Comparison of ENCODE assay signal across 8 cellular contexts in genomic region chr3:170222647-170223541, GRCh38. TPM values are rescaled to one million over a fixed set of nuclear protein-coding genes. Genes with fewer than 3 reads are reported as not detected.
DNase-seq lines count a peak whose midpoint lies in the region; ATAC-seq and TF ChIP-seq lines count a peak whose summit lies in the region.

No MANE protein-coding gene starts in this region.

- DNase-seq in C1 segment of cervical spinal cord (lab: John Stamatoyannopoulos, UW) (peak in 9 of 14 donors; percentile 18 to 64 (median 32)), RWPE2 (ENCODE audit: low spot score) (peak; percentile 55), amygdala (lab: John Stamatoyannopoulos, UW) (peak in 31 of 56 donors; percentile 2 to 76 (median 43)), hippocampal formation (lab: John Stamatoyannopoulos, UW) (peak; percentile 5 to 48), retinal pigment epithelial cell (ENCODE audit: low read depth) (no peak), mesenteric fat pad (ENCODE audit: low spot score) (no peak)

- no peaks in the 10 kb centered on the region for H3K27me3 ChIP-seq in RWPE2 (ENCODE audit: insufficient read depth, poor library complexity, severe bottlenecking)

- H3K27ac ChIP-seq in RWPE2 (ENCODE audit: poor library complexity, severe bottlenecking) = peak overlapping the region; percentile 89

- no peak for TF ChIP-seq CTCF in RWPE2 (IDR thresholded peaks at IDR 0.05; ENCODE audit: poor library complexity, severe bottlenecking)
- peak; percentile 14 for TF ChIP-seq CTCF in retinal pigment epithelial cell (conservative IDR thresholded peaks at IDR 0.05; ENCODE audit: low read depth, low read length)

- H3K4me3 ChIP-seq in RWPE2 (ENCODE audit: severe bottlenecking) = peak overlapping the region; percentile 86
- peak overlapping the region; percentile 93 for H3K4me3 ChIP-seq in retinal pigment epithelial cell (ENCODE audit: low read length)

- peaks cover 40% of the 10 kb centered on the region for H3K4me1 ChIP-seq in RWPE2 (ENCODE audit: insufficient read depth, poor library complexity, severe bottlenecking)

- H3K36me3 ChIP-seq in RWPE2 (ENCODE audit: low read depth) = no peaks in the 10 kb centered on the region

- H3K9me3 ChIP-seq in RWPE2 (ENCODE audit: severe bottlenecking) = no peaks in the 10 kb centered on the region

- peak; percentile 37 for ATAC-seq in GM19025 (IDR thresholded peaks at IDR 0.05; ENCODE audit: low read depth, unreplicated experiment)
- peak; percentile 23 for ATAC-seq in HG03432 (IDR thresholded peaks at IDR 0.05; ENCODE audit: unreplicated experiment)
- ATAC-seq in RWPE2 (ENCODE audit: low read depth) = peak; percentile 33

RNA-seq across cellular contexts. Expression of gene PRKCI, which starts 0.7 kb away (rescaled TPM):
- 16.7 TPM for total RNA-seq in mesenteric fat pad

RNA-seq across cellular contexts. Expression of gene PHC3, which starts 41.4 kb away (rescaled TPM):
- 66.1 TPM for total RNA-seq in mesenteric fat pad

Comparison
In these comparisons a context has a peak if more than half of its experiments do, and no peak if none do; other contexts are left out.
1. DNase-seq: peak in C1 segment of cervical spinal cord (9 of 14), RWPE2 (single experiment), amygdala (31 of 56) and hippocampal formation (2 of 2); none in retinal pigment epithelial cell (single experiment) and mesenteric fat pad (single experiment).
2. Peak in every context shown above with its lines, with median percentiles within 50 percentile points of each other: ATAC-seq.